Comparison of ENCODE assay signal across 22 cellular contexts in genomic region chr17:43650471-43650870, GRCh38. TPM values are rescaled to one million over a fixed set of nuclear protein-coding genes. Genes with fewer than 3 reads are reported as not detected.
A peak's percentile ranks its signal among the peaks of the same experiment; 100 is the strongest.
DNase-seq lines count a peak whose midpoint lies in the region; ATAC-seq, FAIRE-seq and TF ChIP-seq lines count a peak whose summit lies in the region.
"Had no signal": no experiment of that assay in that cellular context is flagged by ENCODE, and none has a peak within 500 bp of the region (broad histone marks: within the 10 kb centered on the region; RNA-seq: fewer than 3 reads in every experiment).

No MANE protein-coding gene starts in this region.

- H3K4me3 ChIP-seq in right atrium auricular region (no peak overlapping the region), IMR-90 (ENCODE audit: insufficient read depth, low read depth, low read length) (no peak overlapping the region), H1 (ENCODE audit: extremely low read depth in 1 of 4, insufficient read depth in 2 of 4, low read depth in 3 of 4, low read length in 4 of 4) (no peak overlapping the region)
- H3K4me3 ChIP-seq: GM23338, K562 had no signal

- peaks cover 16% of the 10 kb centered on the region for H3K36me3 Mint-ChIP-seq in nephron progenitor cell (ENCODE audit: low read depth)
- no peaks in the 10 kb centered on the region for H3K36me3 Mint-ChIP-seq in activated CD4-positive, alpha-beta memory T cell treated with anti-CD3 and anti-CD28 coated beads for 36 hours
- no peaks in the 10 kb centered on the region for H3K36me3 Mint-ChIP-seq in activated T-cell treated with anti-CD3 and anti-CD28 coated beads, Interleukin-2, amount 50 U/mL, for 24 hours (ENCODE audit: low read depth)
- H3K36me3 Mint-ChIP-seq: CD4-positive, CD25-positive, alpha-beta regulatory T cell; CD8-positive, alpha-beta memory T cell had no signal

- H4K8ac ChIP-seq in IMR-90 (ENCODE audit: low read depth in 2 of 2, low read length in 2 of 2) = no peak overlapping the region
- 0 out of 2 replicates have a peak overlapping the region, but pooled peaks have one; percentile 28 for H4K8ac ChIP-seq in H1 (ENCODE audit: extremely low read depth, insufficient read depth, low read length)

- WGBS in IMR-90 (ENCODE audit: extremely low coverage in 2 of 2, insufficient read length in 1 of 2), 2 experiments = 74% methylated on average over 6 of the region's 8 CpGs; no CpG with 5 or more reads in 1 of the 2 experiments
- 90% methylated on average over 8 of the region's 8 CpGs; no CpG with 5 or more reads in 1 of the 2 experiments for WGBS in H1 (ENCODE audit: extremely low coverage in 1 of 2, insufficient coverage in 1 of 2, insufficient read length in 1 of 2, insufficient replicate concordance in 2 of 2, low coverage in 1 of 2, low lambda C conversion rate in 2 of 2, missing lambda C conversion rate in 1 of 2), 2 experiments

- TF ChIP-seq RAD21 in IMR-90 (IDR thresholded peaks at IDR 0.05; ENCODE audit: low read length) = no peak
- TF ChIP-seq RAD21 in H1 (IDR thresholded peaks at IDR 0.05 in 1 of 2, conservative IDR thresholded peaks at IDR 0.05 in 1 of 2; ENCODE audit: low read depth in 2 of 2, low read length in 2 of 2) = no peak

- peaks cover 3% of the 10 kb centered on the region; the same call in 1 of the 2 replicates for H3K23me2 ChIP-seq in H1 (ENCODE audit: low read depth, low read length)

- in situ Hi-C loops in IMR-90 (cut with MboI; ENCODE audit: low sequenced_read_pairs) = no loop called here

- no peak overlapping the region for H2BK15ac ChIP-seq in IMR-90 (ENCODE audit: low read depth, low read length)
- no peak overlapping the region for H2BK15ac ChIP-seq in H1 (ENCODE audit: low read length)

- H3K36me3 ChIP-seq in right atrium auricular region = no peaks in the 10 kb centered on the region
- no peaks in the 10 kb centered on the region for H3K36me3 ChIP-seq in IMR-90 (ENCODE audit: control insufficient read depth, insufficient read depth, low read length)
- no peaks in the 10 kb centered on the region for H3K36me3 ChIP-seq in H1 (ENCODE audit: control insufficient read depth in 2 of 4, insufficient read depth in 4 of 4, low read length in 3 of 4)
- H3K36me3 ChIP-seq: BE2C had no signal

- POLR2A ChIA-PET in IMR-90 (lab: Charles Lee; ENCODE audit: unreplicated experiment) (no interaction called here), H1 (lab: Charles Lee; ENCODE audit: partially characterized antibody) (no interaction called here), GM10248 (lab: Yijun Ruan, JAX) (no interaction called here)
- POLR2A ChIA-PET in activated CD4-positive, alpha-beta memory T cell treated with anti-CD3 and anti-CD28 coated beads for 36 hours (lab: Charles Lee) = no interaction called here

- TF ChIP-seq POLR2A in IMR-90 (IDR thresholded peaks at IDR 0.05; ENCODE audit: low read depth, low read length) (no peak), H1 (IDR thresholded peaks at IDR 0.05; ENCODE audit: control extremely low read depth in 1 of 2, low read depth in 2 of 2, low read length in 2 of 2) (no peak)

- no TSS peak for BruUV-seq in IMR-90 (replicated peaks; lab: Mats Ljungman, UMichigan)

- H3K79me1 ChIP-seq in IMR-90 (ENCODE audit: low read depth in 1 of 2, low read length in 2 of 2) (no peaks in the 10 kb centered on the region), H1 (ENCODE audit: low read depth, low read length) (no peaks in the 10 kb centered on the region)

- dilution Hi-C loops in IMR-90 (cut with HindIII; ENCODE audit: low sequenced_read_pairs, unreplicated experiment) = no loop called here

- no peak overlapping the region for H2BK5ac ChIP-seq in IMR-90 (ENCODE audit: low read depth, low read length, poor library complexity, severe bottlenecking)
- no peak overlapping the region for H2BK5ac ChIP-seq in H1 (ENCODE audit: low read depth, low read length)

- H3K4me2 ChIP-seq in IMR-90 (ENCODE audit: low read depth, low read length) (no peak overlapping the region), H1 (ENCODE audit: insufficient read depth in 1 of 2, low read depth in 2 of 2, low read length in 2 of 2) (no peak overlapping the region)
- H3K4me2 ChIP-seq: GM23338 had no signal

- H2BK20ac ChIP-seq in IMR-90 (ENCODE audit: low read depth, low read length) (no peak overlapping the region), H1 (ENCODE audit: low read length) (no peak overlapping the region)

- no peak overlapping the region for H3K14ac ChIP-seq in IMR-90 (replicated peaks; ENCODE audit: low read depth, low read length)
- no peak overlapping the region for H3K14ac ChIP-seq in H1 (ENCODE audit: insufficient read length)

- no peak for FAIRE-seq in H1 (lab: Jason Lieb, UNC)
- FAIRE-seq: A204.1, G401.6, GM12892, K562 had no signal

- H4K20me1 ChIP-seq in IMR-90 (ENCODE audit: insufficient read depth, low read length) (no peaks in the 10 kb centered on the region), H1 (replicated peaks in 1 of 2; ENCODE audit: control insufficient read depth in 1 of 2, insufficient read depth in 2 of 2, low read length in 2 of 2) (no peaks in the 10 kb centered on the region)

- peaks cover 56% of the 10 kb centered on the region for H3K4me1 Mint-ChIP-seq in nephron progenitor cell
- H3K4me1 Mint-ChIP-seq in activated CD4-positive, alpha-beta memory T cell treated with anti-CD3 and anti-CD28 coated beads for 36 hours (ENCODE audit: low read depth) = peaks cover 16% of the 10 kb centered on the region
- peaks cover 3% of the 10 kb centered on the region for H3K4me1 Mint-ChIP-seq in activated T-cell treated with anti-CD3 and anti-CD28 coated beads, Interleukin-2, amount 50 U/mL, for 24 hours (ENCODE audit: low read depth)

- peak overlapping the region; percentile 5 to 26 for H3K27ac ChIP-seq in right atrium auricular region
- no peak overlapping the region for H3K27ac ChIP-seq in IMR-90 (ENCODE audit: insufficient read depth, low read length)
- no peak overlapping the region for H3K27ac ChIP-seq in H1 (ENCODE audit: low read depth, low read length)

- H3K18ac ChIP-seq in IMR-90 (ENCODE audit: low read depth, low read length) (no peak overlapping the region), H1 (ENCODE audit: extremely low read depth, low read length) (no peak overlapping the region)

- H3K27me3 ChIP-seq in right atrium auricular region (no peaks in the 10 kb centered on the region), IMR-90 (ENCODE audit: control insufficient read depth, insufficient read depth, low read length) (peaks cover 14% of the 10 kb centered on the region), H1 (replicated peaks in 1 of 4; ENCODE audit: control insufficient read depth in 3 of 4, extremely low read depth in 1 of 4, insufficient read depth in 3 of 4, low read length in 3 of 4) (peaks cover 0 to 17% (median 5%) of the 10 kb centered on the region in 4 experiments; a peak in 4 of 7 replicates)

- no peak overlapping the region for H3K9ac ChIP-seq in IMR-90 (ENCODE audit: low read depth, low read length)
- H3K9ac ChIP-seq in H1 (replicated peaks in 1 of 4; ENCODE audit: extremely low read depth in 1 of 4, low read depth in 3 of 4, low read length in 3 of 4) = no peak overlapping the region

- peaks cover 0 to 34% of the 10 kb centered on the region in 2 donors for H3K4me1 ChIP-seq in right atrium auricular region
- no peaks in the 10 kb centered on the region for H3K4me1 ChIP-seq in IMR-90 (ENCODE audit: control insufficient read depth, insufficient read depth, low read length)
- H3K4me1 ChIP-seq in H1 (replicated peaks in 1 of 4; ENCODE audit: control insufficient read depth in 3 of 4, insufficient read depth in 4 of 4, low read length in 3 of 4) = peaks cover 0 to 7% (median under 1%) of the 10 kb centered on the region in 4 experiments; a peak in 3 of 7 replicates
- H3K4me1 ChIP-seq: BE2C had no signal

- CTCF ChIA-PET in IMR-90 (lab: Yijun Ruan, JAX) = no interaction called here
- CTCF ChIA-PET in H1 (lab: Charles Lee; ENCODE audit: partially characterized antibody) = interaction anchor here (0.7 to 2.3 kb wide), 7 partner anchors 9 to 130 kb away, joined by 3 to 12 read pairs (median 4); no protein-coding TSS in a partner anchor
- CTCF ChIA-PET in activated CD4-positive, alpha-beta memory T cell treated with anti-CD3 and anti-CD28 coated beads for 36 hours (lab: Charles Lee) = interaction anchor here (1.1 to 3.7 kb wide), 3 partner anchors 9 to 74 kb away, joined by 3 to 9 read pairs (median 4); no protein-coding TSS in a partner anchor
- CTCF ChIA-PET in GM10248 (lab: Yijun Ruan, JAX) = no interaction called here

- H3K9me3 Mint-ChIP-seq in nephron progenitor cell = no peaks in the 10 kb centered on the region
- H3K9me3 Mint-ChIP-seq in activated CD4-positive, alpha-beta memory T cell treated with anti-CD3 and anti-CD28 coated beads for 36 hours = no peaks in the 10 kb centered on the region
- no peaks in the 10 kb centered on the region for H3K9me3 Mint-ChIP-seq in activated T-cell treated with anti-CD3 and anti-CD28 coated beads, Interleukin-2, amount 50 U/mL, for 24 hours
- H3K9me3 Mint-ChIP-seq: CD4-positive, CD25-positive, alpha-beta regulatory T cell; CD8-positive, alpha-beta memory T cell; GM23338 had no signal

- H2AK5ac ChIP-seq in IMR-90 (ENCODE audit: low read depth, low read length) = no peak overlapping the region
- H2AK5ac ChIP-seq in H1 (ENCODE audit: low read depth, low read length) = no peak overlapping the region

- no peak for ATAC-seq in IMR-90 (ENCODE audit: low read depth)
- ATAC-seq: GM23338, HCT116, K562 had no signal

- no peaks in the 10 kb centered on the region for H3K79me2 ChIP-seq in H1 (ENCODE audit: control insufficient read depth in 1 of 2, insufficient read depth in 2 of 2, low read length in 2 of 2)

- no peak overlapping the region for H2BK12ac ChIP-seq in H1 (ENCODE audit: low read depth, low read length)

- H4K91ac ChIP-seq in IMR-90 (ENCODE audit: insufficient read depth, low read depth, low read length) (no peak overlapping the region), H1 (replicated peaks; ENCODE audit: insufficient read length, low read length) (no peak overlapping the region)

- no peaks in the 10 kb centered on the region; the same call in 1 of the 2 replicates for H3K9me1 ChIP-seq in IMR-90 (ENCODE audit: insufficient read depth, low read length)

- H3K27me3 Mint-ChIP-seq in nephron progenitor cell (ENCODE audit: low read depth, poor library complexity) = peaks cover 10% of the 10 kb centered on the region
- H3K27me3 Mint-ChIP-seq in activated CD4-positive, alpha-beta memory T cell treated with anti-CD3 and anti-CD28 coated beads for 36 hours = peaks cover 5% of the 10 kb centered on the region
- peaks cover 27% of the 10 kb centered on the region for H3K27me3 Mint-ChIP-seq in activated T-cell treated with anti-CD3 and anti-CD28 coated beads, Interleukin-2, amount 50 U/mL, for 24 hours
- H3K27me3 Mint-ChIP-seq: CD4-positive, CD25-positive, alpha-beta regulatory T cell had no signal

- H3K4me3 Mint-ChIP-seq in nephron progenitor cell = no peak overlapping the region
- H3K4me3 Mint-ChIP-seq in activated CD4-positive, alpha-beta memory T cell treated with anti-CD3 and anti-CD28 coated beads for 36 hours = no peak overlapping the region
- no peak overlapping the region for H3K4me3 Mint-ChIP-seq in activated T-cell treated with anti-CD3 and anti-CD28 coated beads, Interleukin-2, amount 50 U/mL, for 24 hours
- H3K4me3 Mint-ChIP-seq: CD8-positive, alpha-beta memory T cell; GM23338 had no signal

- peak overlapping the region; percentile 39 for H3K27ac Mint-ChIP-seq in nephron progenitor cell
- no peak overlapping the region for H3K27ac Mint-ChIP-seq in activated CD4-positive, alpha-beta memory T cell treated with anti-CD3 and anti-CD28 coated beads for 36 hours
- no peak overlapping the region for H3K27ac Mint-ChIP-seq in activated T-cell treated with anti-CD3 and anti-CD28 coated beads, Interleukin-2, amount 50 U/mL, for 24 hours
- H3K27ac Mint-ChIP-seq: CD8-positive, alpha-beta memory T cell; GM23338 had no signal

- intact Hi-C loops in cardiac septum (cut with DNase I) = no loop called here
- intact Hi-C loops in IMR-90 (cut with micrococcal nuclease) = no loop called here
- intact Hi-C loops in activated CD4-positive, alpha-beta memory T cell treated with anti-CD3 and anti-CD28 coated beads for 36 hours (cut with micrococcal nuclease) = no loop called here

- H3K23ac ChIP-seq in IMR-90 (ENCODE audit: low read depth, low read length) (no peak overlapping the region), H1 (ENCODE audit: insufficient read length) (no peak overlapping the region)

- H2BK120ac ChIP-seq in IMR-90 (ENCODE audit: low read depth, low read length) (no peak overlapping the region), H1 (replicated peaks; ENCODE audit: low read depth, low read length) (no peak overlapping the region)

- H3K9me3 ChIP-seq in right atrium auricular region (no peaks in the 10 kb centered on the region), IMR-90 (ENCODE audit: control insufficient read depth, insufficient read depth, low read length) (no peaks in the 10 kb centered on the region), H1 (ENCODE audit: insufficient read depth in 2 of 2, low read depth in 1 of 2, low read length in 1 of 2) (no peaks in the 10 kb centered on the region)
- H3K9me3 ChIP-seq: BE2C had no signal

- H4K5ac ChIP-seq in IMR-90 (ENCODE audit: low read depth, low read length) = no peak overlapping the region
- H4K5ac ChIP-seq in H1 (ENCODE audit: insufficient read length, low read depth, low read length) = no peak overlapping the region

- no peak for DNase-seq in right atrium auricular region (ENCODE audit: low spot score)
- DNase-seq in cardiac septum (ENCODE audit: low spot score) = no peak
- DNase-seq in IMR-90 = no peak
- no peak for DNase-seq in H1 (ENCODE audit: low read depth in 1 of 2, low spot score in 2 of 2)
- DNase-seq in nephron progenitor cell = no peak
- DNase-seq in activated CD4-positive, alpha-beta memory T cell treated with anti-CD3 and anti-CD28 coated beads for 36 hours = no peak
- DNase-seq in GM10248 (ENCODE audit: extremely low spot score) = no peak
- no peak for DNase-seq in activated T-cell treated with anti-CD3 and anti-CD28 coated beads, Interleukin-2, amount 50 U/mL, for 24 hours
- DNase-seq: ACHN; BE2C; C1 segment of cervical spinal cord; CD4-positive, CD25-positive, alpha-beta regulatory T cell; CD8-positive, alpha-beta memory T cell; COR-L47; DMS 273 treated with DMSO at 0.1 percent for 48 hours; H7 had no signal

- H2AFZ ChIP-seq in IMR-90 (replicated peaks; ENCODE audit: low read length, poor library complexity) = peak overlapping the region; percentile 0
- H2AFZ ChIP-seq in H1 (ENCODE audit: low read length) = no peak overlapping the region
- H2AFZ ChIP-seq: GM23338 had no signal

- no peak overlapping the region for H3K4ac ChIP-seq in IMR-90 (ENCODE audit: low read depth, low read length)
- H3K4ac ChIP-seq in H1 (replicated peaks; ENCODE audit: insufficient read length, low read depth, low read length) = no peak overlapping the region

- TF ChIP-seq CTCF in right atrium auricular region (IDR thresholded peaks at IDR 0.05) (no peak), IMR-90 (conservative IDR thresholded peaks at IDR 0.05; ENCODE audit: low read depth, low read length) (no peak), H1 (IDR thresholded peaks at IDR 0.05; ENCODE audit: control extremely low read depth in 1 of 3, insufficient read depth in 1 of 3, low read depth in 1 of 3, low read length in 3 of 3) (no peak), nephron progenitor cell (IDR thresholded peaks at IDR 0.05) (no peak), GM10248 (IDR thresholded peaks at IDR 0.05; ENCODE audit: control extremely low read depth, extremely low read depth, low read depth, missing control alignments) (no peak)

- H3K56ac ChIP-seq in IMR-90 (ENCODE audit: extremely low read depth, insufficient read depth, low read length) (no peak overlapping the region), H1 (replicated peaks; ENCODE audit: insufficient read length, low read depth, low read length) (no peak overlapping the region)

- H2AK9ac ChIP-seq in IMR-90 (replicated peaks; ENCODE audit: low read depth, low read length, poor library complexity) = no peak overlapping the region

- TF ChIP-seq EP300 in H1 (IDR thresholded peaks at IDR 0.05; ENCODE audit: borderline replicate concordance in 1 of 2, low read depth in 2 of 2, low read length in 2 of 2) = no peak

RNA-seq across cellular contexts. Expression of gene MEOX1, which starts 11.3 kb away (rescaled TPM):
- total RNA-seq in right atrium auricular region = 10 to 100 TPM in 1 of 2 donors, 1 to 10 TPM in 1; 3.9 to 13.8 TPM
- 19.8 TPM for total RNA-seq in cardiac septum
- total RNA-seq in IMR-90 (2012; rRNA removed) = 0.72 and 0.83 TPM in 2 replicates
- polyA plus RNA-seq in IMR-90 (2012; rRNA removed) = 0.48 and 0.52 TPM in 2 replicates
- polyA plus RNA-seq in IMR-90 (2012; cell fraction: cytosol; rRNA removed) = 0.40 and 0.52 TPM in 2 replicates
- polyA plus RNA-seq in IMR-90 (2012; cell fraction: nucleus; rRNA removed; ENCODE audit: low replicate concordance) = 0.32 and 0.38 TPM in 2 replicates
- total RNA-seq in H1 (2021; fragmentation: NEBNext Ultra II Directional; extraction: Animal tissue kit (Norgen Biotek cat#: 25700)) = not detected in 2 replicates
- polyA plus RNA-seq in H1 (2011; rRNA removed) = 0.03 TPM in 1 of 2 replicates, not detected in the other
- polyA plus RNA-seq in H1 (2011; cell fraction: cytosol; rRNA removed) = not detected
- 0.07 TPM for polyA plus RNA-seq in H1 (2011; cell fraction: nucleus; rRNA removed)
- 0.11 to 0.12 TPM in 2 of 4 replicates, not detected in the others for polyA plus RNA-seq in H1 (2012, experiment 1 of 2)
- polyA plus RNA-seq in H1 (2012, experiment 2 of 2) = not detected
- 0.04 TPM for polyA plus RNA-seq in H1 (2013, experiment 1 of 2)
- 0.11 TPM for polyA plus RNA-seq in H1 (2013, experiment 2 of 2)
- polyA minus RNA-seq in H1 (2011; rRNA and poly(A)+ RNA removed) = not detected in 2 replicates
- polyA minus RNA-seq in H1 (2011; cell fraction: cytosol; rRNA and poly(A)+ RNA removed) = not detected
- polyA minus RNA-seq in H1 (2011; cell fraction: nucleus; rRNA and poly(A)+ RNA removed) = 0.20 TPM
- total RNA-seq in activated CD4-positive, alpha-beta memory T cell treated with anti-CD3 and anti-CD28 coated beads for 36 hours = under 1 TPM; 0.34 to 0.67 TPM
- total RNA-seq: GM23338, H7, K562 had no signal
- polyA plus RNA-seq: GM23338, K562 had no signal

Comparison
In these comparisons a context has a peak if more than half of its experiments do, and no peak if none do; other contexts are left out.
1. H3K27ac ChIP-seq: peak in right atrium auricular region (2 of 2); none in IMR-90 (single experiment) and H1 (single experiment).
2. CTCF ChIA-PET loops: an anchor here in H1 (0.7 to 2.3 kb wide) and activated CD4-positive, alpha-beta memory T cell treated with anti-CD3 and anti-CD28 coated beads for 36 hours (1.1 to 3.7 kb wide); none called in IMR-90 and GM10248.